Comparison of ENCODE assay signal across 8 cellular contexts in genomic region chr13:79973533-79973963, GRCh38.
DNase-seq lines count a peak whose midpoint lies in the region; ATAC-seq and TF ChIP-seq lines count a peak whose summit lies in the region.

No MANE protein-coding gene starts in this region.

- no peak overlapping the region for H3K27ac ChIP-seq in KMS-11

- peaks cover 0 to 4% of the 10 kb centered on the region in 2 donors for H3K36me3 Mint-ChIP-seq in stimulated activated naive B cell treated with anti-CD40 and anti-IgM and Interleukin-4, amounts not matched to agents 10 μg/mL and 1 μg/mL and 100 μg/mL, for 72 hours

- no peaks in the 10 kb centered on the region for H3K27me3 ChIP-seq in KMS-11 (ENCODE audit: insufficient read depth, low read depth)

- H3K27me3 Mint-ChIP-seq in stimulated activated naive B cell treated with anti-CD40 and anti-IgM and Interleukin-4, amounts not matched to agents 10 μg/mL and 1 μg/mL and 100 μg/mL, for 72 hours, result peaks cover 11 to 15% of the 10 kb centered on the region in 2 donors

- DNase-seq in epithelial cell of proximal tubule (ENCODE audit: low read depth), result no peak
- DNase-seq in stimulated activated naive B cell treated with anti-CD40 and anti-IgM and Interleukin-4, amounts not matched to agents 10 μg/mL and 1 μg/mL and 100 μg/mL, for 72 hours, result peak; percentile 14
- no peak for DNase-seq in T1000 (lab: John Stamatoyannopoulos, UW)
- DNase-seq in NCI-H526 treated with DMSO at 0.1 percent for 48 hours (lab: John Stamatoyannopoulos, UW), result no peak
- no peak for DNase-seq in NCI-H146 treated with DMSO at 0.1 percent for 48 hours (lab: John Stamatoyannopoulos, UW; ENCODE audit: unreplicated experiment)

- H3K4me1 Mint-ChIP-seq in stimulated activated naive B cell treated with anti-CD40 and anti-IgM and Interleukin-4, amounts not matched to agents 10 μg/mL and 1 μg/mL and 100 μg/mL, for 72 hours, result peaks cover 4 to 9% of the 10 kb centered on the region in 2 donors

- H3K4me3 ChIP-seq in GM12875 (ENCODE audit: low read depth, low read length) (no peak overlapping the region), KMS-11 (IDR thresholded peaks at IDR 0.05; ENCODE audit: insufficient read depth, low read depth, low read length) (no peak overlapping the region), epithelial cell of proximal tubule (ENCODE audit: low read depth, low read length) (no peak overlapping the region)

- TF ChIP-seq CTCF in GM12875 (IDR thresholded peaks at IDR 0.05; ENCODE audit: borderline replicate concordance, insufficient read depth, low read depth, low read length), result peak; percentile 57; the same call in 1 of the 2 replicates
- TF ChIP-seq CTCF in KMS-11 (conservative IDR thresholded peaks at IDR 0.05; ENCODE audit: low read depth, low read length), result peak; percentile 62
- TF ChIP-seq CTCF in epithelial cell of proximal tubule (conservative IDR thresholded peaks at IDR 0.05; ENCODE audit: low read depth, low read length), result peak; percentile 66

- H3K36me3 ChIP-seq in KMS-11 (ENCODE audit: insufficient read depth), result no peaks in the 10 kb centered on the region

- no peak overlapping the region for H2AFZ ChIP-seq in KMS-11 (ENCODE audit: low read depth)

- no peak overlapping the region for H3K9ac ChIP-seq in KMS-11

- H3K4me3 Mint-ChIP-seq in stimulated activated naive B cell treated with anti-CD40 and anti-IgM and Interleukin-4, amounts not matched to agents 10 μg/mL and 1 μg/mL and 100 μg/mL, for 72 hours, result no peak overlapping the region

- no peaks in the 10 kb centered on the region for H4K20me1 ChIP-seq in KMS-11 (ENCODE audit: insufficient read depth)

- H3K4me2 ChIP-seq in KMS-11, result no peak overlapping the region

- H3K9me3 Mint-ChIP-seq in stimulated activated naive B cell treated with anti-CD40 and anti-IgM and Interleukin-4, amounts not matched to agents 10 μg/mL and 1 μg/mL and 100 μg/mL, for 72 hours, result peaks cover 18 to 23% of the 10 kb centered on the region in 2 donors

- H3K27ac Mint-ChIP-seq in stimulated activated naive B cell treated with anti-CD40 and anti-IgM and Interleukin-4, amounts not matched to agents 10 μg/mL and 1 μg/mL and 100 μg/mL, for 72 hours, result no peak overlapping the region

- peak; percentile 63 for ATAC-seq in GM21717 (IDR thresholded peaks at IDR 0.05; ENCODE audit: unreplicated experiment)
- peak; percentile 60 to 78 for ATAC-seq in stimulated activated naive B cell treated with anti-CD40 and anti-IgM and Interleukin-4, amounts not matched to agents 10 μg/mL and 1 μg/mL and 100 μg/mL, for 72 hours (replicated peaks)

- H3K4me1 ChIP-seq in KMS-11 (ENCODE audit: low read depth, poor library complexity, severe bottlenecking), result no peaks in the 10 kb centered on the region

- H3K79me2 ChIP-seq in KMS-11 (ENCODE audit: insufficient read depth, low read depth), result no peaks in the 10 kb centered on the region
